19 cellular contexts compared by ENCODE assay signal in the genomic region with DNA sequence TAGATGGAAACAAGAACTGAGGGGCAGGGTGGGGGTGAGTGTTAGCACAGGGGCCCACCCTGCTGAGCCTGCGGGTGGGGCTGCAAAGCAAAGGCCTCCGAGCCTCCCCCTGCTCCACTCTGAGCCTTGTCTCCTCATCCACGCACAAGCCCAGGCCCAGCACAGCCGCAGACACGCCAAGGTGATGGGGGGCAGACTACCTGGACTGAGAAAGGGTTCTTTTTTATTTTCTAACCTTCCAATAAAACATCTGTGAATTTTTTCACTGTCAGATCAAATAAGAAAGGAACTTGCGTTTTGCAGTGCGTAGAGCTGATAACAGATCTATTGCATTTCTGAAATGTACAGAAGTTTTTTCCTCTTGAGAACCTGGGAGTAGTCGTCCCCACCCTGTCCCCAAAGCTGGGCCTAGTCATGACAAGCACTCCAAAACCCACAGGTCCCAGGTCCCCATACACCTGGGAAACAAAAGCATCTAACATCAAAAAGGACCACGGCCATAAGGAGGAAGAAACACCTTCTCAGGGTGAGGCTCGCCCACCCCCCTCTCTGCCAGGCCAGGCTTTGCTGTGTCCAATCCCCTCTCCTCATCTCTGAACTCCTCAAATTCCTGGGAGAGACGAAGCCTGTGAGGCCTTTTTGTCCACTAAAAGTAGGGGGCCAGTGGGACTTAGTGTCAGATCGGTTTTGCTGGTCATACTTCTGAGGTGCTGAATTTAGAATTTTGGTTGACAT. TPM values are rescaled to one million over a fixed set of nuclear protein-coding genes. Genes with fewer than 3 reads are reported as not detected.
DNase-seq lines count a peak whose midpoint lies in the region; FAIRE-seq and TF ChIP-seq lines count a peak whose summit lies in the region.
"Had no signal": no experiment of that assay in that cellular context is flagged by ENCODE, and none has a peak within 500 bp of the region (broad histone marks: within the 10 kb centered on the region; RNA-seq: fewer than 3 reads in every experiment).

No MANE protein-coding gene starts in this region.

- H3K27me3 ChIP-seq in endodermal cell (ENCODE audit: control insufficient read depth, insufficient read depth, low read length, poor library complexity, severe bottlenecking), result no peaks in the 10 kb centered on the region
- H3K27me3 ChIP-seq: brain microvascular endothelial cell, esophagus muscularis mucosa, right lobe of liver had no signal

- H3K4me1 ChIP-seq in endodermal cell (ENCODE audit: control insufficient read depth, insufficient read depth, low read length), result no peaks in the 10 kb centered on the region
- H3K4me1 ChIP-seq: esophagus muscularis mucosa, right lobe of liver had no signal

- peaks cover 4% of the 10 kb centered on the region for H3K9me3 Mint-ChIP-seq in activated T-cell treated with anti-CD3 and anti-CD28 coated beads, Interleukin-2, amount 50 U/mL, for 24 hours
- peaks cover 3% of the 10 kb centered on the region for H3K9me3 Mint-ChIP-seq in endodermal cell

- H3K9me3 ChIP-seq in endodermal cell (ENCODE audit: control insufficient read depth, low read length), result peaks cover 4% of the 10 kb centered on the region
- H3K9me3 ChIP-seq: esophagus muscularis mucosa, right lobe of liver had no signal

- peaks cover 82% of the 10 kb centered on the region for H3K36me3 Mint-ChIP-seq in activated T-cell treated with anti-CD3 and anti-CD28 coated beads, Interleukin-2, amount 50 U/mL, for 24 hours (ENCODE audit: low read depth)
- H3K36me3 Mint-ChIP-seq in endodermal cell (ENCODE audit: low read depth), result no peaks in the 10 kb centered on the region

- H3K9ac ChIP-seq in endodermal cell (ENCODE audit: extremely low read depth, low read length, poor library complexity, severe bottlenecking), result no peak overlapping the region
- H3K9ac ChIP-seq: GM23248 had no signal

- H3K4me3 ChIP-seq in endodermal cell (ENCODE audit: low read length), result no peak overlapping the region
- H3K4me3 ChIP-seq: esophagus muscularis mucosa, GM23248, right lobe of liver had no signal

- peak overlapping the region; percentile 98 for H3K27ac Mint-ChIP-seq in activated T-cell treated with anti-CD3 and anti-CD28 coated beads, Interleukin-2, amount 50 U/mL, for 24 hours
- peak overlapping the region; percentile 21 for H3K27ac Mint-ChIP-seq in endodermal cell

- no peaks in the 10 kb centered on the region for H3K36me3 ChIP-seq in endodermal cell (ENCODE audit: control insufficient read depth, insufficient read depth, low read length)
- H3K36me3 ChIP-seq: brain microvascular endothelial cell, esophagus muscularis mucosa, right lobe of liver had no signal

- no peak for FAIRE-seq in RCC 7860 (lab: Jason Lieb, UNC)

- H3K4me1 Mint-ChIP-seq in activated T-cell treated with anti-CD3 and anti-CD28 coated beads, Interleukin-2, amount 50 U/mL, for 24 hours (ENCODE audit: low read depth), result peaks cover 92% of the 10 kb centered on the region
- no peaks in the 10 kb centered on the region for H3K4me1 Mint-ChIP-seq in endodermal cell

- peak overlapping the region; percentile 77 for H3K4me3 Mint-ChIP-seq in activated T-cell treated with anti-CD3 and anti-CD28 coated beads, Interleukin-2, amount 50 U/mL, for 24 hours
- H3K4me3 Mint-ChIP-seq in endodermal cell, result no peak overlapping the region

- no peak overlapping the region for H3K27ac ChIP-seq in endodermal cell (ENCODE audit: low read depth, low read length)
- H3K27ac ChIP-seq: brain microvascular endothelial cell, esophagus muscularis mucosa, GM23248, right lobe of liver had no signal

- no peaks in the 10 kb centered on the region for H3K27me3 Mint-ChIP-seq in activated T-cell treated with anti-CD3 and anti-CD28 coated beads, Interleukin-2, amount 50 U/mL, for 24 hours
- H3K27me3 Mint-ChIP-seq in endodermal cell (ENCODE audit: insufficient read depth), result peaks cover 11% of the 10 kb centered on the region

- TF ChIP-seq CTCF in endodermal cell (conservative IDR thresholded peaks at IDR 0.05), result no peak

- peak; percentile 28 to 49 (median 34) for DNase-seq in stimulated activated naive CD4-positive, alpha-beta T cell (lab: John Stamatoyannopoulos, UW)
- no peak for DNase-seq in stimulated activated naive CD4-positive, alpha-beta T cell treated with Interleukin-2 at 50 U/mL for 16 hours (lab: John Stamatoyannopoulos, UW)
- DNase-seq in activated T-cell treated with anti-CD3 and anti-CD28 coated beads, Interleukin-2, amount 50 U/mL, for 24 hours, result peak; percentile 54
- no peak for DNase-seq in endodermal cell
- no peak for DNase-seq in RCC 7860 (ENCODE audit: low spot score)
- DNase-seq in NCI-H82 (lab: John Stamatoyannopoulos, UW), result no peak
- no peak for DNase-seq in COR-L47 (lab: John Stamatoyannopoulos, UW)
- no peak for DNase-seq in activated CD4-positive, CD25-positive, alpha-beta regulatory T cell (lab: John Stamatoyannopoulos, UW)
- DNase-seq: brain microvascular endothelial cell, dermis blood vessel endothelial cell, GM23248, NCI-H1436 treated with DMSO at 0.1 percent for 48 hours, NCI-H774 had no signal

- WGBS in endodermal cell (ENCODE audit: insufficient coverage in 1 of 2, insufficient read length in 1 of 2), 2 experiments, result 91 to 93% methylated on average over 5 to 12 of the region's 12 CpGs

RNA-seq across cellular contexts. Expression of a gene that starts 22.7 kb away (rescaled TPM):
- not detected for total RNA-seq in endodermal cell
- not detected for polyA plus RNA-seq in endodermal cell (2013, experiment 1 of 2)
- polyA plus RNA-seq in endodermal cell (2013, experiment 2 of 2), result not detected
- total RNA-seq: dermis blood vessel endothelial cell, GM23248, M059J, osteoblast, RPMI7951, urinary bladder had no signal
- polyA plus RNA-seq: GM23248 had no signal

Comparison
In these comparisons a context has a peak if more than half of its experiments do, and no peak if none do; other contexts are left out.
1. DNase-seq: peak in stimulated activated naive CD4-positive, alpha-beta T cell (6 of 6) and activated T-cell treated with anti-CD3 and anti-CD28 coated beads, Interleukin-2, amount 50 U/mL, for 24 hours (single experiment); none in stimulated activated naive CD4-positive, alpha-beta T cell treated with Interleukin-2 at 50 U/mL for 16 hours (single experiment), endodermal cell (single experiment), RCC 7860 (single experiment), NCI-H82 (single experiment), COR-L47 (single experiment) and activated CD4-positive, CD25-positive, alpha-beta regulatory T cell (0 of 4).